In the genomic region with DNA sequence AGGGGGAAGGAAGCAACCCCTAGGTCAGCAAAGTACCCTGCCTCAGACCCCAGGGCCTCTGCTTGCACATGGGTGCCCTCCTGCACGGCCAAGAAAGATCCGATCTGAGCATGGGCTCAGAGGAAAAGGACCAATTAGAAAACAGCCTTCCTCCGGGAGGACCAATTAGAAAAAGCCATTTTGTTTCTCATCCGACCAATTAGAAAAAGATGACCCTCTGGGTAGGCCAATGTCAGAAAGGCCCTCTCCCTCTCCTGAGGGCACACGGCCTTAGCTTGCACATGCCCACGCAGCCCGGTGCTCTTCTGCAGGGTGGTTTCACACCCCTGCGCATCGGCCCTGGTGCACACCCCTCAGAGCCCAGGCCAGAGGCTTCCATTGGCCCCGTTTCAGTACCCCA, we compare ENCODE assay signal across 13 cellular contexts. TPM values are rescaled to one million over a fixed set of nuclear protein-coding genes. Genes with fewer than 3 reads are reported as not detected.
DNase-seq lines count a peak whose midpoint lies in the region; ATAC-seq, FAIRE-seq and TF ChIP-seq lines count a peak whose summit lies in the region.
"Had no signal": no experiment of that assay in that cellular context is flagged by ENCODE, and none has a peak within 500 bp of the region (broad histone marks: within the 10 kb centered on the region; RNA-seq: fewer than 3 reads in every experiment).

No MANE protein-coding gene starts in this region.

- no peak for TF ChIP-seq POLR2A in spleen (IDR thresholded peaks at IDR 0.05)

- H3K9me3 ChIP-seq in spleen = no peaks in the 10 kb centered on the region
- no peaks in the 10 kb centered on the region for H3K9me3 ChIP-seq in kidney (ENCODE audit: control insufficient read depth in 1 of 2, low read length in 2 of 2)
- H3K9me3 ChIP-seq: A549, ascending aorta had no signal

- H3K27me3 ChIP-seq in spleen (replicated peaks in 1 of 7) = no peaks in the 10 kb centered on the region
- H3K27me3 ChIP-seq: ascending aorta had no signal

- H3K27ac ChIP-seq in cingulate gyrus (ENCODE audit: low read depth, low read length) = peak overlapping the region; percentile 93
- peak overlapping the region in 6 of 8 donors; percentile 20 to 93 (median 50) for H3K27ac ChIP-seq in spleen
- no peak overlapping the region for H3K27ac ChIP-seq in kidney (ENCODE audit: low read depth in 2 of 2, low read length in 2 of 2)
- H3K27ac ChIP-seq: A549, ascending aorta had no signal

- peaks cover 0 to 58% (median 45%) of the 10 kb centered on the region in 6 donors for H3K36me3 ChIP-seq in spleen
- H3K36me3 ChIP-seq in kidney (ENCODE audit: control insufficient read depth in 1 of 2, insufficient read depth in 2 of 2, low read length in 2 of 2) = peaks cover 6 to 20% of the 10 kb centered on the region in 2 donors

- H3K4me3 ChIP-seq in spleen (no peak overlapping the region), kidney (ENCODE audit: low read length in 2 of 2) (no peak overlapping the region)
- H3K4me3 ChIP-seq: A549, ascending aorta, skin epidermis had no signal

- peaks cover 36 to 97% (median 53%) of the 10 kb centered on the region in 6 donors for H3K4me1 ChIP-seq in spleen
- peaks cover 0 to 4% of the 10 kb centered on the region in 2 donors for H3K4me1 ChIP-seq in kidney (ENCODE audit: control insufficient read depth in 1 of 2, insufficient read depth in 1 of 2, low read depth in 1 of 2, low read length in 2 of 2)

- no peak overlapping the region for H3K9ac ChIP-seq in kidney (ENCODE audit: low read length in 2 of 2)

- no peak for TF ChIP-seq CTCF in spleen (IDR thresholded peaks at IDR 0.05 in 8 of 11, conservative IDR thresholded peaks at IDR 0.05 in 3 of 11)
- TF ChIP-seq CTCF in kidney (IDR thresholded peaks at IDR 0.05; ENCODE audit: borderline replicate concordance, extremely low read depth, insufficient read depth) = no peak

- no peak for ATAC-seq in GM21447 (IDR thresholded peaks at IDR 0.05; ENCODE audit: unreplicated experiment)

- peak; percentile 49 for DNase-seq in NCI-H510A treated with DMSO at 0.1 percent for 48 hours (lab: John Stamatoyannopoulos, UW)
- DNase-seq in NCI-H510A (lab: John Stamatoyannopoulos, UW) = no peak
- peak; percentile 23 for DNase-seq in NCI-H2196 treated with DMSO at 0.1 percent for 48 hours (lab: John Stamatoyannopoulos, UW; ENCODE audit: unreplicated experiment)
- no peak for DNase-seq in spleen
- DNase-seq in kidney = no peak
- DNase-seq in cardiac septum (ENCODE audit: low spot score) = no peak
- DNase-seq: activated T-cell treated with anti-CD3 and anti-CD28 coated beads, Interleukin-2, amount 50 U/mL, for 48 hours; mammary epithelial cell had no signal

- no peak for FAIRE-seq in kidney (lab: Jason Lieb, UNC)
- FAIRE-seq: A549 had no signal

- intact Hi-C loops in spleen (cut with DNase I; ENCODE audit: low total_unique reads) = no loop called here
- intact Hi-C loops in kidney (cut with DNase I) = no loop called here
- intact Hi-C loops in cardiac septum (cut with DNase I) = no loop called here

- 73 to 87% (median 75%) methylated on average over 8 to 10 of the region's 10 CpGs for WGBS in spleen, 5 donors

RNA-seq across cellular contexts. Expression of a gene that starts 5.1 kb away (rescaled TPM):
- total RNA-seq in spleen (10 to 100 TPM in 4 of 7 donors, 1 to 10 TPM in 3; 4.9 to 22.2 (median 11.5) TPM), kidney (37.7 TPM), cardiac septum (67.1 TPM)
- polyA plus RNA-seq in spleen (10 to 100 TPM; 11.2 to 27.5 (median 24.0) TPM), kidney (ENCODE audit: insufficient read depth, low read depth, low replicate concordance) (152 TPM)

RNA-seq across cellular contexts. Expression of a gene that starts 20.0 kb away (rescaled TPM):
- total RNA-seq in spleen (100 to 1,000 TPM; 112 to 244 (median 183) TPM), kidney (199 TPM), cardiac septum (92.2 TPM)
- polyA plus RNA-seq in spleen (100 to 1,000 TPM in 1 of 3 donors, 10 to 100 TPM in 2; 27.3 to 124 (median 35.5) TPM), kidney (ENCODE audit: insufficient read depth, low read depth, low replicate concordance) (34.3 TPM)

RNA-seq across cellular contexts. Expression of a gene that starts 23.1 kb away (rescaled TPM):
- total RNA-seq in spleen (10 to 100 TPM; 13.1 to 57.6 (median 25.7) TPM), kidney (62.2 TPM), cardiac septum (29.3 TPM)
- polyA plus RNA-seq in spleen (10 to 100 TPM; 13.7 to 28.5 (median 25.7) TPM), kidney (ENCODE audit: insufficient read depth, low read depth, low replicate concordance) (111 TPM)

RNA-seq across cellular contexts. Expression of a gene that starts 27.5 kb away (rescaled TPM):
- total RNA-seq in spleen (100 to 1,000 TPM; 119 to 182 (median 162) TPM), kidney (156 TPM), cardiac septum (141 TPM)
- polyA plus RNA-seq in spleen (100 to 1,000 TPM; 199 to 235 (median 214) TPM), kidney (ENCODE audit: insufficient read depth, low read depth, low replicate concordance) (347 TPM)

RNA-seq across cellular contexts. Expression of a gene that starts 50.3 kb away (rescaled TPM):
- total RNA-seq in spleen (1 to 10 TPM in 6 of 7 donors, under 1 TPM in 1; 0.51 to 6.4 (median 2.2) TPM), kidney (1.3 TPM), cardiac septum (2.3 TPM)
- polyA plus RNA-seq in spleen (1 to 10 TPM; 1.5 to 3.5 (median 3.1) TPM), kidney (ENCODE audit: insufficient read depth, low read depth, low replicate concordance) (0.49 TPM)

Comparison
In these comparisons a context has a peak if more than half of its experiments do, and no peak if none do; other contexts are left out.
1. DNase-seq: peak in NCI-H510A treated with DMSO at 0.1 percent for 48 hours (single experiment) and NCI-H2196 treated with DMSO at 0.1 percent for 48 hours (single experiment); none in NCI-H510A (single experiment), spleen (single experiment), kidney (single experiment) and cardiac septum (single experiment).
2. H3K27ac ChIP-seq: peak in cingulate gyrus (single experiment) and spleen (6 of 8); none in kidney (0 of 2).